ENCODE assay signal across 24 cellular contexts in genomic region chr5:78930742-78931141, GRCh38. TPM values are rescaled to one million over a fixed set of nuclear protein-coding genes. Genes with fewer than 3 reads are reported as not detected.
DNase-seq lines count a peak whose midpoint lies in the region; ATAC-seq, FAIRE-seq and TF ChIP-seq lines count a peak whose summit lies in the region.
"Had no signal": no experiment of that assay in that cellular context is flagged by ENCODE, and none has a peak within 500 bp of the region (broad histone marks: within the 10 kb centered on the region; RNA-seq: fewer than 3 reads in every experiment).

No MANE protein-coding gene starts in this region.

- H3K27me3 ChIP-seq in right cardiac atrium (ENCODE audit: control insufficient read depth, insufficient read depth), result no peaks in the 10 kb centered on the region
- H3K27me3 ChIP-seq in body of pancreas, result no peaks in the 10 kb centered on the region
- H3K27me3 ChIP-seq: MG63, Peyer's patch had no signal

- 58% methylated on average over 9 of the region's 9 CpGs for WGBS in right cardiac atrium
- 69 to 72% methylated on average over 3 to 8 of the region's 9 CpGs for WGBS in mesodermal cell (ENCODE audit: insufficient coverage in 2 of 2), 2 experiments
- WGBS in body of pancreas, 2 donors, result 85 to 96% methylated on average over 9 of the region's 9 CpGs

- FAIRE-seq in kidney (lab: Jason Lieb, UNC), result no peak
- FAIRE-seq: A204.1, colon had no signal

- H3K36me3 Mint-ChIP-seq in activated CD8-positive, alpha-beta T cell treated with anti-CD3 and anti-CD28 coated beads, Interleukin-2, amount 10 ng/mL, durations not matched to agents 7 days and 5 days (ENCODE audit: low read depth), result no peaks in the 10 kb centered on the region
- H3K36me3 Mint-ChIP-seq: natural killer cell treated with Interleukin-12 subunit alpha and Interleukin-12 subunit beta and Interleukin-15 and Interleukin-18, amount 100 ng/mL, for 72 hours; stimulated activated effector memory CD8-positive, alpha-beta T cell treated with anti-CD3 and anti-CD28 coated beads, Interleukin-12 subunit alpha, Interleukin-12 subunit beta, amount 100 ng/mL, for 72 hours had no signal

- no peaks in the 10 kb centered on the region for H3K9me3 ChIP-seq in right cardiac atrium (ENCODE audit: control insufficient read depth, low read length)
- H3K9me3 ChIP-seq in mesodermal cell (ENCODE audit: control insufficient read depth, low read length), result no peaks in the 10 kb centered on the region
- no peaks in the 10 kb centered on the region for H3K9me3 ChIP-seq in body of pancreas
- H3K9me3 ChIP-seq in kidney (ENCODE audit: control insufficient read depth in 1 of 2, low read length in 2 of 2), result no peaks in the 10 kb centered on the region
- H3K9me3 ChIP-seq: MG63, Peyer's patch, psoas muscle had no signal

- H3K4me1 ChIP-seq in right cardiac atrium (ENCODE audit: control insufficient read depth, insufficient read depth, low read length) (no peaks in the 10 kb centered on the region), mesodermal cell (ENCODE audit: control insufficient read depth, insufficient read depth, low read length, poor library complexity, severe bottlenecking) (peaks cover 22% of the 10 kb centered on the region), body of pancreas (peaks cover 9% of the 10 kb centered on the region), kidney (ENCODE audit: control insufficient read depth in 1 of 2, insufficient read depth in 1 of 2, low read depth in 1 of 2, low read length in 2 of 2) (no peaks in the 10 kb centered on the region)
- H3K4me1 ChIP-seq: Peyer's patch, psoas muscle had no signal

- no peak overlapping the region for H3K9ac ChIP-seq in kidney (ENCODE audit: low read length in 2 of 2)

- no peaks in the 10 kb centered on the region for H3K9me3 Mint-ChIP-seq in activated CD8-positive, alpha-beta T cell treated with anti-CD3 and anti-CD28 coated beads, Interleukin-2, amount 10 ng/mL, durations not matched to agents 7 days and 5 days (ENCODE audit: insufficient read depth)
- H3K9me3 Mint-ChIP-seq: activated naive CD8-positive, alpha-beta T cell treated with anti-CD3 and anti-CD28 coated beads, Interleukin-2, amount 50 U/mL, for 24 hours; activated T-helper 17 cell treated with anti-CD3 and anti-CD28 coated beads, Interleukin-2, amount 50 U/mL, for 72 hours; CD4-positive, CD25-positive, alpha-beta regulatory T cell; natural killer cell treated with Interleukin-12 subunit alpha and Interleukin-12 subunit beta and Interleukin-15 and Interleukin-18, amount 100 ng/mL, for 72 hours; stimulated activated effector memory CD8-positive, alpha-beta T cell treated with anti-CD3 and anti-CD28 coated beads, Interleukin-12 subunit alpha, Interleukin-12 subunit beta, amount 100 ng/mL, for 72 hours had no signal

- intact Hi-C loops in right cardiac atrium (cut with DNase I), result no loop called here
- intact Hi-C loops in Right ventricle myocardium inferior (cut with DNase I), result no loop called here
- intact Hi-C loops in body of pancreas (cut with DNase I), result no loop called here
- intact Hi-C loops in kidney (cut with DNase I), result no loop called here

- TF ChIP-seq CTCF in body of pancreas (IDR thresholded peaks at IDR 0.05) (no peak), kidney (IDR thresholded peaks at IDR 0.05; ENCODE audit: borderline replicate concordance, extremely low read depth, insufficient read depth) (no peak)

- POLR2A ChIA-PET in activated CD8-positive, alpha-beta T cell treated with anti-CD3 and anti-CD28 coated beads, Interleukin-2, amount 10 ng/mL, durations not matched to agents 7 days and 5 days (lab: Charles Lee), result no interaction called here

- H3K4me3 Mint-ChIP-seq in activated CD8-positive, alpha-beta T cell treated with anti-CD3 and anti-CD28 coated beads, Interleukin-2, amount 10 ng/mL, durations not matched to agents 7 days and 5 days, result no peak overlapping the region
- H3K4me3 Mint-ChIP-seq: activated naive CD8-positive, alpha-beta T cell treated with anti-CD3 and anti-CD28 coated beads, Interleukin-2, amount 50 U/mL, for 24 hours; activated T-helper 17 cell treated with anti-CD3 and anti-CD28 coated beads, Interleukin-2, amount 50 U/mL, for 72 hours; CD4-positive, CD25-positive, alpha-beta regulatory T cell; natural killer cell treated with Interleukin-12 subunit alpha and Interleukin-12 subunit beta and Interleukin-15 and Interleukin-18, amount 100 ng/mL, for 72 hours; stimulated activated effector memory CD8-positive, alpha-beta T cell treated with anti-CD3 and anti-CD28 coated beads, Interleukin-12 subunit alpha, Interleukin-12 subunit beta, amount 100 ng/mL, for 72 hours had no signal

- TF ChIP-seq POLR2A in body of pancreas (IDR thresholded peaks at IDR 0.05), result no peak

- ATAC-seq in right cardiac atrium (peak; percentile 66 to 72), Right ventricle myocardium inferior (no peak), body of pancreas (no peak), GM19395 (IDR thresholded peaks at IDR 0.05; ENCODE audit: unreplicated experiment) (no peak)
- ATAC-seq in activated CD8-positive, alpha-beta T cell treated with anti-CD3 and anti-CD28 coated beads, Interleukin-2, amount 10 ng/mL, durations not matched to agents 7 days and 5 days, result no peak
- ATAC-seq: activated naive CD8-positive, alpha-beta T cell treated with anti-CD3 and anti-CD28 coated beads, Interleukin-2, amount 50 U/mL, for 24 hours; activated T-helper 17 cell treated with anti-CD3 and anti-CD28 coated beads, Interleukin-2, amount 50 U/mL, for 72 hours; natural killer cell treated with Interleukin-12 subunit alpha and Interleukin-12 subunit beta and Interleukin-15 and Interleukin-18, amount 100 ng/mL, for 72 hours; psoas muscle; SK-N-SH treated with all-trans-retinoic acid at 6 μM for 48 hours; stimulated activated effector memory CD8-positive, alpha-beta T cell treated with anti-CD3 and anti-CD28 coated beads, Interleukin-12 subunit alpha, Interleukin-12 subunit beta, amount 100 ng/mL, for 72 hours had no signal

- CTCF ChIA-PET in activated CD8-positive, alpha-beta T cell treated with anti-CD3 and anti-CD28 coated beads, Interleukin-2, amount 10 ng/mL, durations not matched to agents 7 days and 5 days (lab: Charles Lee), result no interaction called here

- no peak overlapping the region for H3K4me3 ChIP-seq in right cardiac atrium (ENCODE audit: low read length)
- no peak overlapping the region for H3K4me3 ChIP-seq in mesodermal cell (ENCODE audit: extremely low read depth, insufficient read depth, low read length, poor library complexity, severe bottlenecking)
- no peak overlapping the region for H3K4me3 ChIP-seq in body of pancreas
- no peak overlapping the region for H3K4me3 ChIP-seq in kidney (ENCODE audit: low read length in 2 of 2)
- H3K4me3 ChIP-seq: MG63, Peyer's patch, psoas muscle had no signal

- peak in 1 of 3 donors; percentile 48 for DNase-seq in right cardiac atrium
- DNase-seq in Right ventricle myocardium inferior (ENCODE audit: missing footprints), result no peak
- DNase-seq in ecto neural progenitor cell (ENCODE audit: low spot score), result peak; percentile 52
- DNase-seq in body of pancreas, result no peak
- DNase-seq in activated CD8-positive, alpha-beta T cell treated with anti-CD3 and anti-CD28 coated beads, Interleukin-2, amount 10 ng/mL, durations not matched to agents 7 days and 5 days, result no peak
- DNase-seq in kidney, result no peak
- DNase-seq: activated CD4-positive, CD25-positive, alpha-beta regulatory T cell treated with anti-CD3 and anti-CD28 coated beads, Interleukin-2, amount 50 U/mL, for 72 hours; activated naive CD8-positive, alpha-beta T cell treated with anti-CD3 and anti-CD28 coated beads, Interleukin-2, amount 50 U/mL, for 24 hours; CD4-positive, CD25-positive, alpha-beta regulatory T cell; DMS53; islet precursor cell; mammary epithelial cell; MG63; NCI-H345; Peyer's patch; psoas muscle had no signal

- no peaks in the 10 kb centered on the region for H3K36me3 ChIP-seq in mesodermal cell (ENCODE audit: control insufficient read depth, insufficient read depth, low read length)
- no peaks in the 10 kb centered on the region for H3K36me3 ChIP-seq in body of pancreas (replicated peaks in 1 of 2; ENCODE audit: insufficient read depth in 1 of 2, low read depth in 2 of 2)
- H3K36me3 ChIP-seq in kidney (ENCODE audit: control insufficient read depth in 1 of 2, insufficient read depth in 2 of 2, low read length in 2 of 2), result no peaks in the 10 kb centered on the region
- H3K36me3 ChIP-seq: MG63, Peyer's patch had no signal

- H3K27ac Mint-ChIP-seq in activated CD8-positive, alpha-beta T cell treated with anti-CD3 and anti-CD28 coated beads, Interleukin-2, amount 10 ng/mL, durations not matched to agents 7 days and 5 days, result no peak overlapping the region
- H3K27ac Mint-ChIP-seq: activated naive CD8-positive, alpha-beta T cell treated with anti-CD3 and anti-CD28 coated beads, Interleukin-2, amount 50 U/mL, for 24 hours; activated T-helper 17 cell treated with anti-CD3 and anti-CD28 coated beads, Interleukin-2, amount 50 U/mL, for 72 hours; CD4-positive, CD25-positive, alpha-beta regulatory T cell; natural killer cell treated with Interleukin-12 subunit alpha and Interleukin-12 subunit beta and Interleukin-15 and Interleukin-18, amount 100 ng/mL, for 72 hours had no signal

- no peaks in the 10 kb centered on the region for H3K4me1 Mint-ChIP-seq in activated CD8-positive, alpha-beta T cell treated with anti-CD3 and anti-CD28 coated beads, Interleukin-2, amount 10 ng/mL, durations not matched to agents 7 days and 5 days (ENCODE audit: low read depth)
- H3K4me1 Mint-ChIP-seq: activated naive CD8-positive, alpha-beta T cell treated with anti-CD3 and anti-CD28 coated beads, Interleukin-2, amount 50 U/mL, for 24 hours; activated T-helper 17 cell treated with anti-CD3 and anti-CD28 coated beads, Interleukin-2, amount 50 U/mL, for 72 hours; stimulated activated effector memory CD8-positive, alpha-beta T cell treated with anti-CD3 and anti-CD28 coated beads, Interleukin-12 subunit alpha, Interleukin-12 subunit beta, amount 100 ng/mL, for 72 hours had no signal

- H3K27ac ChIP-seq in right cardiac atrium (ENCODE audit: low read length) (no peak overlapping the region), mesodermal cell (ENCODE audit: low read depth, low read length, severe bottlenecking) (peak overlapping the region; percentile 17), body of pancreas (no peak overlapping the region), kidney (ENCODE audit: low read depth in 2 of 2, low read length in 2 of 2) (no peak overlapping the region)
- H3K27ac ChIP-seq: Peyer's patch, psoas muscle had no signal

- no peaks in the 10 kb centered on the region for H3K27me3 Mint-ChIP-seq in activated CD8-positive, alpha-beta T cell treated with anti-CD3 and anti-CD28 coated beads, Interleukin-2, amount 10 ng/mL, durations not matched to agents 7 days and 5 days (ENCODE audit: low read depth)
- H3K27me3 Mint-ChIP-seq: activated naive CD8-positive, alpha-beta T cell treated with anti-CD3 and anti-CD28 coated beads, Interleukin-2, amount 50 U/mL, for 24 hours; activated T-helper 17 cell treated with anti-CD3 and anti-CD28 coated beads, Interleukin-2, amount 50 U/mL, for 72 hours; CD4-positive, CD25-positive, alpha-beta regulatory T cell; natural killer cell treated with Interleukin-12 subunit alpha and Interleukin-12 subunit beta and Interleukin-15 and Interleukin-18, amount 100 ng/mL, for 72 hours had no signal

RNA-seq across cellular contexts. Expression of gene ARSB, which starts 54.4 kb away (rescaled TPM):
- total RNA-seq in right cardiac atrium, result 10 to 100 TPM; 11.0 to 14.1 (median 13.7) TPM
- 4.8 TPM for polyA plus RNA-seq in right cardiac atrium
- 11.9 TPM for total RNA-seq in Right ventricle myocardium inferior
- 19.6 TPM for polyA plus RNA-seq in mesodermal cell (2013, experiment 1 of 2)
- 18.7 TPM for polyA plus RNA-seq in mesodermal cell (2013, experiment 2 of 2)
- total RNA-seq in body of pancreas, result 10 to 100 TPM in 1 of 2 donors, 1 to 10 TPM in 1; 9.9 to 12.2 TPM
- total RNA-seq in activated CD8-positive, alpha-beta T cell treated with anti-CD3 and anti-CD28 coated beads, Interleukin-2, amount 10 ng/mL, durations not matched to agents 7 days and 5 days, result 10 to 100 TPM; 10.3 TPM
- 16.4 TPM for total RNA-seq in kidney
- polyA plus RNA-seq in kidney (ENCODE audit: insufficient read depth, low read depth, low replicate concordance), result 8.3 TPM

Comparison
In these comparisons a context has a peak if more than half of its experiments do, and no peak if none do; other contexts are left out.
1. ATAC-seq: peak in right cardiac atrium (2 of 2); none in Right ventricle myocardium inferior (single experiment), body of pancreas (single experiment), activated CD8-positive, alpha-beta T cell treated with anti-CD3 and anti-CD28 coated beads, Interleukin-2, amount 10 ng/mL, durations not matched to agents 7 days and 5 days (single experiment) and GM19395 (single experiment).